ENCODE assay signal across 8 cellular contexts in the genomic region with DNA sequence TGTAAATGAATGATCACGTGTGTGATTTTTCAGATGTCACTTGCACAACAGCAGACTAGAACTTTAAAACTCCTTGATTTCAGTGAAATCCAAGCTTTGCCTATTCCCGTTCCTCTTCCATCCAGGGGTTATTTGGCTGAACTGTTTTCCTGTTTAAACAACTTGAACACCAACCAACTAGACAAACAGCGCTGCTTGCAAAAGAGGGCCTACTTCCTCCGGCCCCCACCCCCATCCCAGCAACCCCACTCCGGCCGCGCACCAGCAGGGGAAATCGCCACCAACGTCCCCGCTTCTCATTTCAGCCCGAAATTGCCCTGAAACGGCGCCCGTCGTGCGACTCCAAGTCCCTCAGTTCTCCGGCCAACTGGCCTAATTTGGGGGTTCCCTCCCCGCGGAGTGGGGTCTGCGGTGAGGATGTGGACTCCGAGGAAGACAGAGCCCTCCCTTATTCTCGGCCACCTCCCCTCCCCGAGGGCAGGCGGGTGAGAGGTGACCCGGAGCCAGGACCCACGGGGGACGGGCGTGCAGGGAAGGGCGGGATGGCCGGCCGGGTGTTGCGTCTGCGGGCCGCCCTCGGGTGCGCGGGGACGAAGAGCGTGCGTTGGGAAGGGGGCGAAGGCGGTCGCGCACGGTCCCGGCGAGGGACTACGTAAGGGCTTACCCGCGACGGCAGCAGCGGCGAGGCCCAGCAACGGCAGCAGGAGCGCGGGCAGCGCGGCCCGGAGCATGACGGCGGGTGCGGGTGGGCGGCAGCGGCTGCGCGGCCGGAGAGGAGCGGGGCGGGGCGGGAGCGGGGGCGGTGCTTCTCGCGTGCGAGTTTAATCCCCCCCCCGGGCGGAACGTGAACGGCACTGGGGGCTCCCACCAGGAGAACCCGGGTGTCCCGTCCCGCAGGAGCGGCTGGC. TPM values are rescaled to one million over a fixed set of nuclear protein-coding genes. Genes with fewer than 3 reads are reported as not detected.
DNase-seq lines count a peak whose midpoint lies in the region; ATAC-seq and TF ChIP-seq lines count a peak whose summit lies in the region.

A gene with protein sequence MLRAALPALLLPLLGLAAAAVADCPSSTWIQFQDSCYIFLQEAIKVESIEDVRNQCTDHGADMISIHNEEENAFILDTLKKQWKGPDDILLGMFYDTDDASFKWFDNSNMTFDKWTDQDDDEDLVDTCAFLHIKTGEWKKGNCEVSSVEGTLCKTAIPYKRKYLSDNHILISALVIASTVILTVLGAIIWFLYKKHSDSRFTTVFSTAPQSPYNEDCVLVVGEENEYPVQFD (minus strand): TSS at position 741 of the 908 bp plus-strand sequence. CDS start 10 bp downstream, at position 731.

- TF ChIP-seq CTCF in lower lobe of right lung (IDR thresholded peaks at IDR 0.05): no peak

- H3K36me3 ChIP-seq in lower lobe of right lung: no peaks in the 10 kb centered on the region

- DNase-seq in DMS114 treated with DMSO at 0.1 percent for 48 hours (lab: John Stamatoyannopoulos, UW; ENCODE audit: unreplicated experiment) (peak; percentile 10), HuH-7.5 (ENCODE audit: low spot score) (peak; percentile 68), ecto neural progenitor cell (ENCODE audit: low spot score) (peak; percentile 76), lower lobe of right lung (peak; percentile 89), NCI-H524 treated with DMSO at 0.1 percent for 48 hours (lab: John Stamatoyannopoulos, UW) (no peak)
- peak; percentile 19 to 28 for DNase-seq in activated CD4-positive, alpha-beta T cell treated with anti-CD3 and anti-CD28 coated beads for 4 hours
- DNase-seq in stimulated activated CD4-positive, alpha-beta T cell treated with anti-CD3 and anti-CD28 coated beads, TNF-alpha, amount 100 ng/mL, for 24 hours (ENCODE audit: low read depth in 3 of 3): peak in 2 of 3 experiments; percentile 13 to 38

- no peaks in the 10 kb centered on the region for H3K9me3 ChIP-seq in lower lobe of right lung

- ATAC-seq in GM21360 (IDR thresholded peaks at IDR 0.05; ENCODE audit: unreplicated experiment): peak; percentile 78
- ATAC-seq in lower lobe of right lung: peak; percentile 91 to 94

- H3K27ac ChIP-seq in lower lobe of right lung: peak within 1 kb of the TSS; percentile 96

- intact Hi-C loops in lower lobe of right lung (cut with DNase I): no loop called here

- peaks cover 46% of the 10 kb centered on the region for H3K4me1 ChIP-seq in lower lobe of right lung

- H3K4me3 ChIP-seq in lower lobe of right lung: peak within 1 kb of the TSS; percentile 84

- no peaks in the 10 kb centered on the region for H3K27me3 ChIP-seq in lower lobe of right lung (ENCODE audit: low read depth)

RNA-seq across cellular contexts. Expression of the gene that starts here (rescaled TPM):
- total RNA-seq in lower lobe of right lung: 100 TPM
